Comparison of ENCODE assay signal across 19 cellular contexts in the genomic region with DNA sequence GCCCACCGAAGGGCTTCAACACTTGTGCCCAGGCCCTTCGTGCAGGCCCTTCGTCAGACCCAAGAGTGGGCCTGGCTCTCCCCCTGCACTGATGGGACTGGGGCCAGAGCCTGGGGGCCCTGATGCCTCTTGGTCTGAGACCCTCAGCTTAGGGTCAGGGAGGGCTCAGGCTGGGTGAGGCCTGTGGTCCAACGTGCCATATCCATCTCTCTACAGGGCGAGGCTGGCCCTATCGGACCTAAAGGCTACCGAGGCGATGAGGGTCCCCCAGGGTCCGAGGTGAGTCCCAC. TPM values are rescaled to one million over a fixed set of nuclear protein-coding genes. Genes with fewer than 3 reads are reported as not detected.
DNase-seq lines count a peak whose midpoint lies in the region; ATAC-seq and TF ChIP-seq lines count a peak whose summit lies in the region.
"Had no signal": no experiment of that assay in that cellular context is flagged by ENCODE, and none has a peak within 500 bp of the region (broad histone marks: within the 10 kb centered on the region; RNA-seq: fewer than 3 reads in every experiment).

No MANE protein-coding gene starts in this region.

- H3K4me1 ChIP-seq in ascending aorta, result peaks cover 2 to 4% of the 10 kb centered on the region in 2 donors
- no peaks in the 10 kb centered on the region for H3K4me1 ChIP-seq in ovary (ENCODE audit: insufficient read depth)
- no peaks in the 10 kb centered on the region for H3K4me1 ChIP-seq in testis
- H3K4me1 ChIP-seq in SJCRH30, result no peaks in the 10 kb centered on the region

- intact Hi-C loops in ascending aorta (cut with DNase I), result no loop called here
- intact Hi-C loops in ovary (cut with DNase I), result no loop called here
- intact Hi-C loops in testis (cut with DNase I; ENCODE audit: low total_unique reads), result no loop called here

- H3K27ac ChIP-seq in ascending aorta (peak overlapping the region; percentile 37 to 42), ovary (peak overlapping the region; percentile 14 to 34), testis (no peak overlapping the region), SJCRH30 (no peak overlapping the region), RWPE1 (no peak overlapping the region)
- H3K27ac ChIP-seq: KMS-11 had no signal

- H3K27me3 Mint-ChIP-seq in activated naive CD8-positive, alpha-beta T cell treated with anti-CD3 and anti-CD28 coated beads, Interleukin-2, amount 10 ng/mL, durations not matched to agents 7 days and 5 days, result no peaks in the 10 kb centered on the region
- H3K27me3 Mint-ChIP-seq in activated naive CD8-positive, alpha-beta T cell treated with anti-CD3 and anti-CD28 coated beads for 36 hours, result no peaks in the 10 kb centered on the region

- H3K9me3 ChIP-seq in ascending aorta (no peaks in the 10 kb centered on the region), ovary (no peaks in the 10 kb centered on the region), testis (no peaks in the 10 kb centered on the region), SJCRH30 (replicated peaks) (no peaks in the 10 kb centered on the region)

- H3K4me1 Mint-ChIP-seq in activated naive CD8-positive, alpha-beta T cell treated with anti-CD3 and anti-CD28 coated beads, Interleukin-2, amount 10 ng/mL, durations not matched to agents 7 days and 5 days, result no peaks in the 10 kb centered on the region
- H3K4me1 Mint-ChIP-seq in activated naive CD8-positive, alpha-beta T cell treated with anti-CD3 and anti-CD28 coated beads for 36 hours, result no peaks in the 10 kb centered on the region

- TF ChIP-seq CTCF in ascending aorta (IDR thresholded peaks at IDR 0.05) (no peak), ovary (IDR thresholded peaks at IDR 0.05) (no peak), testis (IDR thresholded peaks at IDR 0.05) (no peak), RWPE1 (conservative IDR thresholded peaks at IDR 0.05; ENCODE audit: low read depth) (no peak)

- H3K4me3 Mint-ChIP-seq in activated naive CD8-positive, alpha-beta T cell treated with anti-CD3 and anti-CD28 coated beads, Interleukin-2, amount 10 ng/mL, durations not matched to agents 7 days and 5 days, result no peak overlapping the region
- no peak overlapping the region for H3K4me3 Mint-ChIP-seq in activated naive CD8-positive, alpha-beta T cell treated with anti-CD3 and anti-CD28 coated beads for 36 hours

- peak; percentile 10 for DNase-seq in activated naive CD8-positive, alpha-beta T cell treated with anti-CD3 and anti-CD28 coated beads, Interleukin-2, amount 10 ng/mL, durations not matched to agents 7 days and 5 days
- DNase-seq in activated naive CD8-positive, alpha-beta T cell treated with anti-CD3 and anti-CD28 coated beads for 36 hours, result no peak
- DNase-seq in ascending aorta (ENCODE audit: low spot score in 2 of 2) (no peak), ovary (peak in 2 of 5 donors; percentile 33 to 39), testis (peak; percentile 12), SJCRH30 (no peak), RWPE1 (ENCODE audit: low spot score) (no peak), H4 (ENCODE audit: low spot score) (no peak)
- DNase-seq: C1 segment of cervical spinal cord, DMS 273 treated with DMSO at 0.1 percent for 48 hours, GDM1, NCI-H1436 treated with DMSO at 0.1 percent for 48 hours, NCI-H2029 treated with DMSO at 0.1 percent for 48 hours, NCI-H2171 treated with DMSO at 0.1 percent for 48 hours, NCI-H446 treated with DMSO at 0.1 percent for 48 hours, OCI-M1 had no signal

- no peak for TF ChIP-seq POLR2A in ovary (IDR thresholded peaks at IDR 0.05)
- TF ChIP-seq POLR2A in testis (IDR thresholded peaks at IDR 0.05), result no peak

- ATAC-seq in activated naive CD8-positive, alpha-beta T cell treated with anti-CD3 and anti-CD28 coated beads, Interleukin-2, amount 10 ng/mL, durations not matched to agents 7 days and 5 days (ENCODE audit: low read depth), result no peak
- ATAC-seq: GM12878, HepG2 had no signal

- TF ChIP-seq EP300 in ovary (IDR thresholded peaks at IDR 0.05), result no peak

- H3K27me3 ChIP-seq in ascending aorta, result no peaks in the 10 kb centered on the region
- H3K27me3 ChIP-seq in ovary, result no peaks in the 10 kb centered on the region
- H3K27me3 ChIP-seq in testis, result no peaks in the 10 kb centered on the region
- no peaks in the 10 kb centered on the region for H3K27me3 ChIP-seq in SJCRH30

- H3K36me3 ChIP-seq in ascending aorta (peaks cover 94 to 97% of the 10 kb centered on the region in 2 donors), ovary (no peaks in the 10 kb centered on the region), testis (ENCODE audit: low read depth, missing control alignments) (no peaks in the 10 kb centered on the region), SJCRH30 (no peaks in the 10 kb centered on the region)

- no peak overlapping the region for H3K27ac Mint-ChIP-seq in activated naive CD8-positive, alpha-beta T cell treated with anti-CD3 and anti-CD28 coated beads, Interleukin-2, amount 10 ng/mL, durations not matched to agents 7 days and 5 days
- no peak overlapping the region for H3K27ac Mint-ChIP-seq in activated naive CD8-positive, alpha-beta T cell treated with anti-CD3 and anti-CD28 coated beads for 36 hours

- H3K9me3 Mint-ChIP-seq in activated naive CD8-positive, alpha-beta T cell treated with anti-CD3 and anti-CD28 coated beads, Interleukin-2, amount 10 ng/mL, durations not matched to agents 7 days and 5 days, result no peaks in the 10 kb centered on the region
- H3K9me3 Mint-ChIP-seq in activated naive CD8-positive, alpha-beta T cell treated with anti-CD3 and anti-CD28 coated beads for 36 hours, result no peaks in the 10 kb centered on the region

- CTCF ChIA-PET in RWPE1 (lab: Yijun Ruan, JAX), result no interaction called here

- H3K36me3 Mint-ChIP-seq in activated naive CD8-positive, alpha-beta T cell treated with anti-CD3 and anti-CD28 coated beads, Interleukin-2, amount 10 ng/mL, durations not matched to agents 7 days and 5 days, result no peaks in the 10 kb centered on the region
- no peaks in the 10 kb centered on the region for H3K36me3 Mint-ChIP-seq in activated naive CD8-positive, alpha-beta T cell treated with anti-CD3 and anti-CD28 coated beads for 36 hours

- H3K4me3 ChIP-seq in ascending aorta (no peak overlapping the region), ovary (no peak overlapping the region), testis (no peak overlapping the region), SJCRH30 (no peak overlapping the region)
- H3K4me3 ChIP-seq: GM12878 had no signal

- WGBS in ovary, 3 donors, result 82 to 85% (median 84%) methylated on average over 9 of the region's 9 CpGs
- WGBS in testis, 2 donors, result 92% methylated on average over 8 of the region's 9 CpGs; no CpG with 5 or more reads in 1 of the 2 donors

- POLR2A ChIA-PET in activated naive CD8-positive, alpha-beta T cell treated with anti-CD3 and anti-CD28 coated beads, Interleukin-2, amount 10 ng/mL, durations not matched to agents 7 days and 5 days (lab: Charles Lee), result no interaction called here
- POLR2A ChIA-PET in RWPE1 (lab: Yijun Ruan, JAX; ENCODE audit: low non-redundant PET), result no interaction called here

RNA-seq across cellular contexts. Expression of a gene that starts 15.6 kb away (rescaled TPM):
- total RNA-seq in activated naive CD8-positive, alpha-beta T cell treated with anti-CD3 and anti-CD28 coated beads, Interleukin-2, amount 10 ng/mL, durations not matched to agents 7 days and 5 days, result 1 to 10 TPM; 3.5 to 3.8 TPM
- total RNA-seq in activated naive CD8-positive, alpha-beta T cell treated with anti-CD3 and anti-CD28 coated beads for 36 hours, result 1 to 10 TPM; 4.3 to 5.2 TPM
- total RNA-seq in ascending aorta, result 1,564 TPM
- total RNA-seq in ovary, result 100 to 1,000 TPM; 389 to 779 (median 731) TPM
- polyA plus RNA-seq in ovary, result 100 to 1,000 TPM; 112 to 905 TPM
- total RNA-seq in testis, result 100 to 1,000 TPM; 166 to 178 TPM
- 197 TPM for polyA plus RNA-seq in testis (ENCODE audit: insufficient read depth, low read depth, low replicate concordance)
- 12.6 and 13.3 TPM in 2 replicates for total RNA-seq in SJCRH30 (2014; rRNA removed; shearing (Covaris generic))
- 29.6 and 34.1 TPM in 2 replicates for total RNA-seq in H4 (2014; rRNA removed; shearing (Covaris generic))

Comparison
In these comparisons a context has a peak if more than half of its experiments do, and no peak if none do; other contexts are left out.
1. DNase-seq: peak in activated naive CD8-positive, alpha-beta T cell treated with anti-CD3 and anti-CD28 coated beads, Interleukin-2, amount 10 ng/mL, durations not matched to agents 7 days and 5 days (single experiment) and testis (single experiment); none in activated naive CD8-positive, alpha-beta T cell treated with anti-CD3 and anti-CD28 coated beads for 36 hours (single experiment), ascending aorta (0 of 2), SJCRH30 (0 of 2), RWPE1 (single experiment) and H4 (single experiment).
2. H3K27ac ChIP-seq: peak in ascending aorta (2 of 2) and ovary (2 of 2); none in testis (0 of 2), SJCRH30 (single experiment) and RWPE1 (single experiment).